In genomic region chrX:106612403-106612789, GRCh38 we compare ENCODE assay signal across 8 cellular contexts. TPM values are rescaled to one million over a fixed set of nuclear protein-coding genes. Genes with fewer than 3 reads are reported as not detected.
A peak's percentile ranks its signal among the peaks of the same experiment; 100 is the strongest.
DNase-seq lines count a peak whose midpoint lies in the region; ATAC-seq and TF ChIP-seq lines count a peak whose summit lies in the region.

No MANE protein-coding gene starts in this region.

- H3K27ac Mint-ChIP-seq in activated naive CD4-positive, alpha-beta T cell treated with anti-CD3 and anti-CD28 coated beads, Interleukin-2, amount 50 U/mL, for 72 hours, result peak overlapping the region; percentile 89 to 93
- H3K27ac Mint-ChIP-seq in stimulated activated naive B cell treated with anti-CD40 and anti-IgM and Interleukin-4, amounts not matched to agents 10 μg/mL and 1 μg/mL and 100 μg/mL, for 72 hours, result peak overlapping the region; percentile 72

- peak overlapping the region; percentile 69 for H3K4me3 ChIP-seq in AG10803 (ENCODE audit: low read length)

- H3K9me3 Mint-ChIP-seq in activated naive CD4-positive, alpha-beta T cell treated with anti-CD3 and anti-CD28 coated beads, Interleukin-2, amount 50 U/mL, for 72 hours, result no peaks in the 10 kb centered on the region
- no peaks in the 10 kb centered on the region for H3K9me3 Mint-ChIP-seq in stimulated activated naive B cell treated with anti-CD40 and anti-IgM and Interleukin-4, amounts not matched to agents 10 μg/mL and 1 μg/mL and 100 μg/mL, for 72 hours

- TF ChIP-seq CTCF in AG10803 (conservative IDR thresholded peaks at IDR 0.05; ENCODE audit: low read length), result no peak

- peaks cover 6 to 9% of the 10 kb centered on the region in 2 donors for H3K36me3 Mint-ChIP-seq in activated naive CD4-positive, alpha-beta T cell treated with anti-CD3 and anti-CD28 coated beads, Interleukin-2, amount 50 U/mL, for 72 hours
- H3K36me3 Mint-ChIP-seq in stimulated activated naive B cell treated with anti-CD40 and anti-IgM and Interleukin-4, amounts not matched to agents 10 μg/mL and 1 μg/mL and 100 μg/mL, for 72 hours, result no peaks in the 10 kb centered on the region

- peak; percentile 10 for ATAC-seq in GM19025 (IDR thresholded peaks at IDR 0.05; ENCODE audit: low read depth, unreplicated experiment)
- peak; percentile 12 for ATAC-seq in HG03175 (IDR thresholded peaks at IDR 0.05; ENCODE audit: unreplicated experiment)
- peak in 1 of 2 donors; percentile 10 for ATAC-seq in activated naive CD4-positive, alpha-beta T cell treated with anti-CD3 and anti-CD28 coated beads, Interleukin-2, amount 50 U/mL, for 72 hours
- ATAC-seq in stimulated activated naive B cell treated with anti-CD40 and anti-IgM and Interleukin-4, amounts not matched to agents 10 μg/mL and 1 μg/mL and 100 μg/mL, for 72 hours (replicated peaks), result peak in 1 of 2 donors; percentile 11

- peaks cover 3 to 11% of the 10 kb centered on the region in 2 donors for H3K4me1 Mint-ChIP-seq in stimulated activated naive B cell treated with anti-CD40 and anti-IgM and Interleukin-4, amounts not matched to agents 10 μg/mL and 1 μg/mL and 100 μg/mL, for 72 hours

- peak overlapping the region; percentile 83 to 97 for H3K4me3 Mint-ChIP-seq in stimulated activated naive B cell treated with anti-CD40 and anti-IgM and Interleukin-4, amounts not matched to agents 10 μg/mL and 1 μg/mL and 100 μg/mL, for 72 hours

- no peaks in the 10 kb centered on the region for H3K27me3 Mint-ChIP-seq in stimulated activated naive B cell treated with anti-CD40 and anti-IgM and Interleukin-4, amounts not matched to agents 10 μg/mL and 1 μg/mL and 100 μg/mL, for 72 hours

- DNase-seq in AG10803 (ENCODE audit: low read depth) (no peak), iPS-NIHi11 (ENCODE audit: low spot score) (peak; percentile 1), activated gamma-delta T cell (lab: John Stamatoyannopoulos, UW) (no peak)
- no peak for DNase-seq in activated naive CD4-positive, alpha-beta T cell treated with anti-CD3 and anti-CD28 coated beads, Interleukin-2, amount 50 U/mL, for 72 hours (ENCODE audit: low spot score in 2 of 2)
- no peak for DNase-seq in stimulated activated naive B cell treated with anti-CD40 and anti-IgM and Interleukin-4, amounts not matched to agents 10 μg/mL and 1 μg/mL and 100 μg/mL, for 72 hours
- DNase-seq in NK-92 treated with Interleukin-12 subunit alpha and Interleukin-12 subunit beta, amount 100 ng/mL, for 24 hours (lab: John Stamatoyannopoulos, UW), result no peak

RNA-seq across cellular contexts. Expression of gene RADX, which starts 0.6 kb away (rescaled TPM):
- 10 to 100 TPM; 12.0 to 12.1 TPM for total RNA-seq in activated naive CD4-positive, alpha-beta T cell treated with anti-CD3 and anti-CD28 coated beads, Interleukin-2, amount 50 U/mL, for 72 hours
